ENCODE assay signal across 9 cellular contexts in genomic region chr10:11208908-11209809, GRCh38.
A peak's percentile ranks its signal among the peaks of the same experiment; 100 is the strongest.
DNase-seq lines count a peak whose midpoint lies in the region; ATAC-seq and TF ChIP-seq lines count a peak whose summit lies in the region.
"Had no signal": no experiment of that assay in that cellular context is flagged by ENCODE, and none has a peak within 500 bp of the region (broad histone marks: within the 10 kb centered on the region; RNA-seq: fewer than 3 reads in every experiment).

No MANE protein-coding gene starts in this region.

- H3K9me3 ChIP-seq in HEK293 (ENCODE audit: control insufficient read depth, insufficient read depth, low read depth, low read length), result no peaks in the 10 kb centered on the region
- no peaks in the 10 kb centered on the region for H3K9me3 ChIP-seq in neutrophil
- no peaks in the 10 kb centered on the region for H3K9me3 ChIP-seq in sigmoid colon
- H3K9me3 ChIP-seq: SJSA1 had no signal

- H3K36me3 ChIP-seq in HEK293 (ENCODE audit: control insufficient read depth in 2 of 2, insufficient read depth in 1 of 2, low read length in 2 of 2), result no peaks in the 10 kb centered on the region
- H3K36me3 ChIP-seq in neutrophil, result peaks cover 71% of the 10 kb centered on the region
- no peaks in the 10 kb centered on the region for H3K36me3 ChIP-seq in sigmoid colon
- H3K36me3 ChIP-seq: SJSA1 had no signal

- no peaks in the 10 kb centered on the region for H3K36me3 Mint-ChIP-seq in type B pancreatic cell

- ATAC-seq in GM18873 (IDR thresholded peaks at IDR 0.05; ENCODE audit: low FRiP score, unreplicated experiment) (peak; percentile 41), HG03025 (IDR thresholded peaks at IDR 0.05; ENCODE audit: low FRiP score, unreplicated experiment) (no peak)

- H3K27ac Mint-ChIP-seq in type B pancreatic cell, result no peak overlapping the region

- POLR2A ChIA-PET in HEK293 (lab: Yijun Ruan, JAX), result no interaction called here

- no peak overlapping the region for H3K4me3 ChIP-seq in HEK293 (ENCODE audit: low read depth, low read length)
- H3K4me3 ChIP-seq in neutrophil (ENCODE audit: low read depth in 1 of 2, low read length in 1 of 2), result peak overlapping the region in 1 of 2 experiments; percentile 5
- H3K4me3 ChIP-seq in sigmoid colon, result no peak overlapping the region
- H3K4me3 ChIP-seq: lung, SJSA1 had no signal

- H3K27ac ChIP-seq in HEK293 (ENCODE audit: extremely low read depth, low read depth, low read length), result no peak overlapping the region
- peak overlapping the region; percentile 62 for H3K27ac ChIP-seq in neutrophil
- no peak overlapping the region for H3K27ac ChIP-seq in sigmoid colon
- H3K27ac ChIP-seq: SJSA1 had no signal

- H3K4me3 Mint-ChIP-seq in type B pancreatic cell, result no peak overlapping the region

- intact Hi-C loops in sigmoid colon (cut with DNase I), result no loop called here

- no peak for TF ChIP-seq POLR2A in sigmoid colon (IDR thresholded peaks at IDR 0.05)

- TF ChIP-seq EP300 in sigmoid colon (IDR thresholded peaks at IDR 0.05), result no peak

- peak; percentile 52 for DNase-seq in RPMI7951 (ENCODE audit: low read depth)
- DNase-seq in type B pancreatic cell (ENCODE audit: extremely low spot score, unreplicated experiment), result no peak
- no peak for DNase-seq in sigmoid colon

- H3K27me3 Mint-ChIP-seq in type B pancreatic cell, result peaks cover 36% of the 10 kb centered on the region

- no peaks in the 10 kb centered on the region for H3K9me3 Mint-ChIP-seq in type B pancreatic cell

- TF ChIP-seq CTCF in HEK293 (tag by site-specific recombination; IDR thresholded peaks at IDR 0.05), result no peak
- TF ChIP-seq CTCF in neutrophil (IDR thresholded peaks at IDR 0.05), result no peak
- no peak for TF ChIP-seq CTCF in type B pancreatic cell (conservative IDR thresholded peaks at IDR 0.05)
- TF ChIP-seq CTCF in sigmoid colon (IDR thresholded peaks at IDR 0.05), result no peak

- CTCF ChIA-PET in HEK293 (lab: Yijun Ruan, JAX), result interaction anchor here (0.7 kb wide), 1 partner anchor 11 kb away, joined by 3 read pairs; no protein-coding TSS in a partner anchor

- 69 to 90% methylated on average over 13 of the region's 13 CpGs for WGBS in sigmoid colon, 2 donors

- peaks cover 20% of the 10 kb centered on the region for H3K4me1 Mint-ChIP-seq in type B pancreatic cell (ENCODE audit: unreplicated experiment)

- H3K27me3 ChIP-seq in neutrophil (no peaks in the 10 kb centered on the region), sigmoid colon (no peaks in the 10 kb centered on the region)
- H3K27me3 ChIP-seq: SJSA1 had no signal

- H3K4me1 ChIP-seq in HEK293 (ENCODE audit: control insufficient read depth, insufficient read depth, low read length) (no peaks in the 10 kb centered on the region), neutrophil (ENCODE audit: control insufficient read depth in 1 of 2, insufficient read depth in 1 of 2, low read depth in 1 of 2, low read length in 1 of 2) (peaks cover 67 to 87% of the 10 kb centered on the region in 2 experiments), sigmoid colon (peaks cover 0 to 28% (median 9%) of the 10 kb centered on the region in 4 donors)
- H3K4me1 ChIP-seq: SJSA1 had no signal

TF ChIP-seq in HEK293, 187 proteins besides CTCF, POLR2A, EP300 and RAD21:
- TF ChIP-seq BCL6B (tag by site-specific recombination; IDR thresholded peaks at IDR 0.05) (peak; percentile 75; the same call in 1 of the 2 replicates), ZNF266 (tag by site-specific recombination; IDR thresholded peaks at IDR 0.05; ENCODE audit: low read depth) (no peak)
